In genomic region chr17:74686761-74687160, GRCh38 we compare ENCODE assay signal across 18 cellular contexts. TPM values are rescaled to one million over a fixed set of nuclear protein-coding genes. Genes with fewer than 3 reads are reported as not detected.
DNase-seq lines count a peak whose midpoint lies in the region; ATAC-seq and TF ChIP-seq lines count a peak whose summit lies in the region.
"Had no signal": no experiment of that assay in that cellular context is flagged by ENCODE, and none has a peak within 500 bp of the region (broad histone marks: within the 10 kb centered on the region; RNA-seq: fewer than 3 reads in every experiment).

No MANE protein-coding gene starts in this region.

- TF ChIP-seq CTCF in GM23338 (conservative IDR thresholded peaks at IDR 0.05; ENCODE audit: low read depth in 2 of 2) (no peak; a peak in 1 of 4 replicates), hepatocyte (IDR thresholded peaks at IDR 0.05; ENCODE audit: poor library complexity) (no peak)

- no peaks in the 10 kb centered on the region for H3K9me3 ChIP-seq in hepatocyte (ENCODE audit: low read depth)
- H3K9me3 ChIP-seq in CD4-positive, alpha-beta memory T cell (ENCODE audit: control insufficient read depth in 1 of 2, low read length in 2 of 2), result no peaks in the 10 kb centered on the region

- no peak overlapping the region for H3K4me3 Mint-ChIP-seq in GM23338
- peak overlapping the region; percentile 23 for H3K4me3 Mint-ChIP-seq in dendritic cell treated with granulocyte-macrophage colony-stimulating factor and Interleukin-4, amounts not matched to agents 40 ng/mL and 50 ng/mL, for 4 days
- no peak overlapping the region for H3K4me3 Mint-ChIP-seq in activated naive CD4-positive, alpha-beta T cell treated with anti-CD3 and anti-CD28 coated beads, Interleukin-2, amount 10 ng/mL, durations not matched to agents 7 days and 5 days
- no peak overlapping the region for H3K4me3 Mint-ChIP-seq in CD4-positive, alpha-beta memory T cell
- H3K4me3 Mint-ChIP-seq: activated naive CD4-positive, alpha-beta T cell treated with anti-CD3 and anti-CD28 coated beads, Interleukin-2, amount 50 U/mL, for 24 hours had no signal

- ATAC-seq in GM23338, result peak; percentile 35; the same call in 2 of the 3 replicates

- H4K20me1 ChIP-seq in GM23338 (replicated peaks; ENCODE audit: insufficient read depth), result no peaks in the 10 kb centered on the region
- no peaks in the 10 kb centered on the region for H4K20me1 ChIP-seq in hepatocyte (ENCODE audit: insufficient read depth, poor library complexity, severe bottlenecking)

- H2AFZ ChIP-seq in GM23338 (no peak overlapping the region), hepatocyte (no peak overlapping the region)

- H3K9me2 ChIP-seq in GM23338 (ENCODE audit: insufficient read depth), result no peaks in the 10 kb centered on the region
- no peaks in the 10 kb centered on the region for H3K9me2 ChIP-seq in hepatocyte (replicated peaks; ENCODE audit: insufficient read depth)

- H3K27me3 ChIP-seq in GM23338 (ENCODE audit: insufficient read depth) (no peaks in the 10 kb centered on the region), hepatocyte (peaks cover 7% of the 10 kb centered on the region)
- H3K27me3 ChIP-seq in CD4-positive, alpha-beta memory T cell (ENCODE audit: insufficient read depth, low read length), result peaks cover 6% of the 10 kb centered on the region

- no peaks in the 10 kb centered on the region for H3K36me3 Mint-ChIP-seq in GM23338 (ENCODE audit: low read depth)
- no peaks in the 10 kb centered on the region for H3K36me3 Mint-ChIP-seq in dendritic cell treated with granulocyte-macrophage colony-stimulating factor and Interleukin-4, amounts not matched to agents 40 ng/mL and 50 ng/mL, for 4 days (ENCODE audit: low read depth)
- H3K36me3 Mint-ChIP-seq in activated naive CD4-positive, alpha-beta T cell treated with anti-CD3 and anti-CD28 coated beads, Interleukin-2, amount 10 ng/mL, durations not matched to agents 7 days and 5 days, result no peaks in the 10 kb centered on the region
- H3K36me3 Mint-ChIP-seq in CD4-positive, alpha-beta memory T cell, result no peaks in the 10 kb centered on the region
- H3K36me3 Mint-ChIP-seq: activated naive CD4-positive, alpha-beta T cell treated with anti-CD3 and anti-CD28 coated beads, Interleukin-2, amount 50 U/mL, for 24 hours had no signal

- DNase-seq in AML-193 (lab: John Stamatoyannopoulos, UW) (peak; percentile 97 to 98), GM23338 (ENCODE audit: low spot score) (no peak), NOMO-1 treated with dmso at 0.1 percent for 144 hours (lab: John Stamatoyannopoulos, UW; ENCODE audit: unreplicated experiment) (peak; percentile 50), hepatocyte (ENCODE audit: low spot score) (no peak), midbrain (lab: John Stamatoyannopoulos, UW) (no peak)
- no peak for DNase-seq in activated naive CD4-positive, alpha-beta T cell treated with anti-CD3 and anti-CD28 coated beads, Interleukin-2, amount 10 ng/mL, durations not matched to agents 7 days and 5 days
- DNase-seq in CD4-positive, alpha-beta memory T cell, result no peak
- DNase-seq: activated CD8-positive, alpha-beta memory T cell treated with anti-CD3 and anti-CD28 coated beads, Interleukin-2, amount 50 U/mL, for 4 hours; cortex of kidney; DMS 273 treated with DMSO at 0.1 percent for 48 hours; NCI-H1048; NCI-H2171 had no signal

- no peak overlapping the region for H3K4me3 ChIP-seq in GM23338
- H3K4me3 ChIP-seq in hepatocyte, result no peak overlapping the region
- no peak overlapping the region for H3K4me3 ChIP-seq in CD4-positive, alpha-beta memory T cell (ENCODE audit: low read length in 2 of 2)

- no peak overlapping the region for H3K4me2 ChIP-seq in GM23338
- no peak overlapping the region for H3K4me2 ChIP-seq in hepatocyte

- no peaks in the 10 kb centered on the region for H3K4me1 Mint-ChIP-seq in GM23338
- H3K4me1 Mint-ChIP-seq in dendritic cell treated with granulocyte-macrophage colony-stimulating factor and Interleukin-4, amounts not matched to agents 40 ng/mL and 50 ng/mL, for 4 days (ENCODE audit: low read depth), result peaks cover 80% of the 10 kb centered on the region
- H3K4me1 Mint-ChIP-seq in activated naive CD4-positive, alpha-beta T cell treated with anti-CD3 and anti-CD28 coated beads, Interleukin-2, amount 10 ng/mL, durations not matched to agents 7 days and 5 days, result peaks cover 26% of the 10 kb centered on the region
- H3K4me1 Mint-ChIP-seq in CD4-positive, alpha-beta memory T cell, result peaks cover 0 to 3% (median 0%) of the 10 kb centered on the region in 4 donors
- H3K4me1 Mint-ChIP-seq: activated naive CD4-positive, alpha-beta T cell treated with anti-CD3 and anti-CD28 coated beads, Interleukin-2, amount 50 U/mL, for 24 hours had no signal

- CTCF ChIA-PET in activated naive CD4-positive, alpha-beta T cell treated with anti-CD3 and anti-CD28 coated beads, Interleukin-2, amount 10 ng/mL, durations not matched to agents 7 days and 5 days (lab: Charles Lee), result interaction anchor here (0.5 to 1.8 kb wide), 3 partner anchors 29 to 288 kb away, joined by 3 to 6 read pairs (median 5); no protein-coding TSS in a partner anchor
- CTCF ChIA-PET in CD4-positive, alpha-beta memory T cell (lab: Charles Lee; ENCODE audit: partially characterized antibody), result interaction anchor here (1.0 to 7.9 kb wide), 4 partner anchors 29 to 84 kb away, joined by 3 to 39 read pairs (median 4); partner anchors contain the start of gene RAB37

- H3K9me3 Mint-ChIP-seq in GM23338, result no peaks in the 10 kb centered on the region
- no peaks in the 10 kb centered on the region for H3K9me3 Mint-ChIP-seq in dendritic cell treated with granulocyte-macrophage colony-stimulating factor and Interleukin-4, amounts not matched to agents 40 ng/mL and 50 ng/mL, for 4 days
- no peaks in the 10 kb centered on the region for H3K9me3 Mint-ChIP-seq in activated naive CD4-positive, alpha-beta T cell treated with anti-CD3 and anti-CD28 coated beads, Interleukin-2, amount 10 ng/mL, durations not matched to agents 7 days and 5 days
- peaks cover 0 to 2% (median 0%) of the 10 kb centered on the region in 8 donors for H3K9me3 Mint-ChIP-seq in CD4-positive, alpha-beta memory T cell
- H3K9me3 Mint-ChIP-seq: activated naive CD4-positive, alpha-beta T cell treated with anti-CD3 and anti-CD28 coated beads, Interleukin-2, amount 50 U/mL, for 24 hours had no signal

- no peaks in the 10 kb centered on the region for H3K4me1 ChIP-seq in GM23338 (ENCODE audit: insufficient read depth)
- H3K4me1 ChIP-seq in hepatocyte (ENCODE audit: insufficient read depth), result no peaks in the 10 kb centered on the region
- no peaks in the 10 kb centered on the region for H3K4me1 ChIP-seq in CD4-positive, alpha-beta memory T cell (ENCODE audit: insufficient read depth, low read length)

- H3K27ac ChIP-seq in GM23338 (ENCODE audit: low read depth) (no peak overlapping the region), hepatocyte (no peak overlapping the region)
- no peak overlapping the region for H3K27ac ChIP-seq in CD4-positive, alpha-beta memory T cell (ENCODE audit: low read depth, low read length)

- H3K79me2 ChIP-seq in GM23338 (replicated peaks; ENCODE audit: insufficient read depth), result no peaks in the 10 kb centered on the region
- H3K79me2 ChIP-seq in hepatocyte, result no peaks in the 10 kb centered on the region

- no peak overlapping the region for H3K27ac Mint-ChIP-seq in GM23338
- H3K27ac Mint-ChIP-seq in dendritic cell treated with granulocyte-macrophage colony-stimulating factor and Interleukin-4, amounts not matched to agents 40 ng/mL and 50 ng/mL, for 4 days, result peak overlapping the region; percentile 53
- no peak overlapping the region for H3K27ac Mint-ChIP-seq in activated naive CD4-positive, alpha-beta T cell treated with anti-CD3 and anti-CD28 coated beads, Interleukin-2, amount 10 ng/mL, durations not matched to agents 7 days and 5 days
- no peak overlapping the region for H3K27ac Mint-ChIP-seq in CD4-positive, alpha-beta memory T cell
- H3K27ac Mint-ChIP-seq: activated naive CD4-positive, alpha-beta T cell treated with anti-CD3 and anti-CD28 coated beads, Interleukin-2, amount 50 U/mL, for 24 hours had no signal

- H3K27me3 Mint-ChIP-seq in GM23338 (ENCODE audit: insufficient read depth, low read depth, poor library complexity), result peaks cover 2% of the 10 kb centered on the region
- peaks cover 16% of the 10 kb centered on the region for H3K27me3 Mint-ChIP-seq in dendritic cell treated with granulocyte-macrophage colony-stimulating factor and Interleukin-4, amounts not matched to agents 40 ng/mL and 50 ng/mL, for 4 days
- H3K27me3 Mint-ChIP-seq in activated naive CD4-positive, alpha-beta T cell treated with anti-CD3 and anti-CD28 coated beads, Interleukin-2, amount 10 ng/mL, durations not matched to agents 7 days and 5 days, result peaks cover 58% of the 10 kb centered on the region
- peaks cover 2 to 11% of the 10 kb centered on the region in 2 donors for H3K27me3 Mint-ChIP-seq in CD4-positive, alpha-beta memory T cell

- intact Hi-C loops in dendritic cell treated with granulocyte-macrophage colony-stimulating factor and Interleukin-4, amounts not matched to agents 40 ng/mL and 50 ng/mL, for 4 days (cut with micrococcal nuclease), result no loop called here
- intact Hi-C loops in CD4-positive, alpha-beta memory T cell (cut with micrococcal nuclease), result no loop called here

- POLR2A ChIA-PET in CD4-positive, alpha-beta memory T cell (lab: Charles Lee; ENCODE audit: partially characterized antibody), result interaction anchor here (1.2 kb wide), 1 partner anchor 50 kb away, joined by 4 read pairs; no protein-coding TSS in a partner anchor

- WGBS in hepatocyte (ENCODE audit: low lambda C conversion rate, missing lambda C conversion rate), result 71% methylated on average over 5 of the region's 5 CpGs

- H3F3A ChIP-seq in GM23338 (replicated peaks; ENCODE audit: low read depth), result no peaks in the 10 kb centered on the region

- H3K36me3 ChIP-seq in GM23338 (ENCODE audit: insufficient read depth), result no peaks in the 10 kb centered on the region
- H3K36me3 ChIP-seq in hepatocyte (replicated peaks; ENCODE audit: insufficient read depth, low read depth), result no peaks in the 10 kb centered on the region
- no peaks in the 10 kb centered on the region for H3K36me3 ChIP-seq in CD4-positive, alpha-beta memory T cell (ENCODE audit: insufficient read depth, low read length)

TF ChIP-seq in GM23338, 12 proteins besides CTCF, POLR2A, EP300 and RAD21 (continues in another document):
- no peak for TF ChIP-seq ZNF331 (CRISPR knock-in tag; IDR thresholded peaks at IDR 0.05; ENCODE audit: low read depth)

RNA-seq across cellular contexts. Expression of gene CD300LF, which starts 26.0 kb away (rescaled TPM):
- total RNA-seq in GM23338 (2014; rRNA removed; shearing (Covaris generic)), result not detected in 2 replicates
- polyA plus RNA-seq in GM23338 (2016; fragmentation: Nextera tagmentation; extraction: Ambion mirVana) (not detected in 2 replicates), hepatocyte (0.44 and 0.85 TPM in 2 replicates)
- total RNA-seq in hepatocyte, result 0.32 TPM in 1 of 2 replicates, not detected in the other
- total RNA-seq in CD4-positive, alpha-beta memory T cell, result under 1 TPM in 1 of 2 experiments, not detected in 1; 0.23 TPM
- not detected for polyA plus RNA-seq in CD4-positive, alpha-beta memory T cell
- total RNA-seq: epithelial cell of proximal tubule; lung microvascular endothelial cell; T-helper 1 cell treated with Interleukin-12 subunit alpha and Interleukin-12 subunit beta and Interleukin-4 antibody, amounts not matched to agents 30 ng/mL and 1 ng/mL, for 36 hours had no signal
- polyA plus RNA-seq: neural cell had no signal

RNA-seq across cellular contexts. Expression of gene RAB37, which starts 50.3 kb away (rescaled TPM):
- total RNA-seq in GM23338 (2014; rRNA removed; shearing (Covaris generic)), result 3.4 and 5.2 TPM in 2 replicates
- polyA plus RNA-seq in GM23338 (2016; fragmentation: Nextera tagmentation; extraction: Ambion mirVana), result 3.3 and 3.6 TPM in 2 replicates
- total RNA-seq in hepatocyte, result 5.9 and 6.1 TPM in 2 replicates
- 7.0 and 11.8 TPM in 2 replicates for polyA plus RNA-seq in hepatocyte
- 10 to 100 TPM; 23.2 to 25.9 TPM for total RNA-seq in CD4-positive, alpha-beta memory T cell
- 10 to 100 TPM; 47.8 to 52.3 TPM for polyA plus RNA-seq in CD4-positive, alpha-beta memory T cell
- total RNA-seq: epithelial cell of proximal tubule had no signal
- polyA plus RNA-seq: neural cell had no signal

Comparison
In these comparisons a context has a peak if more than half of its experiments do, and no peak if none do; other contexts are left out.
1. DNase-seq: peak in AML-193 (2 of 2) and NOMO-1 treated with dmso at 0.1 percent for 144 hours (single experiment); none in GM23338 (single experiment), activated naive CD4-positive, alpha-beta T cell treated with anti-CD3 and anti-CD28 coated beads, Interleukin-2, amount 10 ng/mL, durations not matched to agents 7 days and 5 days (single experiment), hepatocyte (single experiment), CD4-positive, alpha-beta memory T cell (0 of 5) and midbrain (single experiment).